In genomic region chr13:48214519-48215121, GRCh38 we compare ENCODE assay signal across 25 cellular contexts. TPM values are rescaled to one million over a fixed set of nuclear protein-coding genes. Genes with fewer than 3 reads are reported as not detected.
DNase-seq lines count a peak whose midpoint lies in the region; ATAC-seq, FAIRE-seq and TF ChIP-seq lines count a peak whose summit lies in the region.
"Had no signal": no experiment of that assay in that cellular context is flagged by ENCODE, and none has a peak within 500 bp of the region (broad histone marks: within the 10 kb centered on the region; RNA-seq: fewer than 3 reads in every experiment).

No MANE protein-coding gene starts in this region.

- no peaks in the 10 kb centered on the region for H3K9me3 ChIP-seq in sigmoid colon
- H3K9me3 ChIP-seq: gastrocnemius medialis, HAP-1, SK-N-SH, vagina had no signal

- H3K4me3 Mint-ChIP-seq in activated naive CD8-positive, alpha-beta T cell treated with anti-CD3 and anti-CD28 coated beads, Interleukin-2, amount 10 ng/mL, durations not matched to agents 7 days and 5 days: no peak overlapping the region
- no peak overlapping the region for H3K4me3 Mint-ChIP-seq in activated naive CD8-positive, alpha-beta T cell treated with anti-CD3 and anti-CD28 coated beads for 36 hours
- peak overlapping the region in 1 of 2 donors; percentile 31 for H3K4me3 Mint-ChIP-seq in effector memory CD8-positive, alpha-beta T cell
- H3K4me3 Mint-ChIP-seq in stimulated activated naive CD8-positive, alpha-beta T cell treated with anti-CD3 and anti-CD28 coated beads, Interleukin-15, amount 100 ng/mL, for 72 hours: no peak overlapping the region
- H3K4me3 Mint-ChIP-seq: activated CD4-positive, alpha-beta T cell treated with anti-CD3 and anti-CD28 coated beads, Interleukin-2, amount 10 ng/mL, durations not matched to agents 24 days and 14 days; activated T-cell treated with anti-CD3 and anti-CD28 coated beads, Interleukin-2, amount 50 U/mL, for 24 hours; neural crest cell had no signal

- H3K36me3 ChIP-seq in sigmoid colon: no peaks in the 10 kb centered on the region
- H3K36me3 ChIP-seq: gastrocnemius medialis, HAP-1, vagina had no signal

- H3K9me3 Mint-ChIP-seq in activated naive CD8-positive, alpha-beta T cell treated with anti-CD3 and anti-CD28 coated beads, Interleukin-2, amount 10 ng/mL, durations not matched to agents 7 days and 5 days: peaks cover 10% of the 10 kb centered on the region
- H3K9me3 Mint-ChIP-seq in activated naive CD8-positive, alpha-beta T cell treated with anti-CD3 and anti-CD28 coated beads for 36 hours: peaks cover 6% of the 10 kb centered on the region
- peaks cover 0 to 6% of the 10 kb centered on the region in 2 donors for H3K9me3 Mint-ChIP-seq in effector memory CD8-positive, alpha-beta T cell
- peaks cover 8 to 16% of the 10 kb centered on the region in 2 donors for H3K9me3 Mint-ChIP-seq in stimulated activated naive CD8-positive, alpha-beta T cell treated with anti-CD3 and anti-CD28 coated beads, Interleukin-15, amount 100 ng/mL, for 72 hours

- H3K27ac Mint-ChIP-seq in activated naive CD8-positive, alpha-beta T cell treated with anti-CD3 and anti-CD28 coated beads, Interleukin-2, amount 10 ng/mL, durations not matched to agents 7 days and 5 days: no peak overlapping the region
- H3K27ac Mint-ChIP-seq in activated naive CD8-positive, alpha-beta T cell treated with anti-CD3 and anti-CD28 coated beads for 36 hours: no peak overlapping the region
- H3K27ac Mint-ChIP-seq in effector memory CD8-positive, alpha-beta T cell: no peak overlapping the region
- H3K27ac Mint-ChIP-seq in stimulated activated naive CD8-positive, alpha-beta T cell treated with anti-CD3 and anti-CD28 coated beads, Interleukin-15, amount 100 ng/mL, for 72 hours: no peak overlapping the region
- H3K27ac Mint-ChIP-seq: activated CD4-positive, alpha-beta T cell treated with anti-CD3 and anti-CD28 coated beads, Interleukin-2, amount 10 ng/mL, durations not matched to agents 24 days and 14 days; activated T-cell treated with anti-CD3 and anti-CD28 coated beads, Interleukin-2, amount 50 U/mL, for 24 hours; progenitor cell of endocrine pancreas had no signal

- intact Hi-C loops in sigmoid colon (cut with DNase I): no loop called here

- ATAC-seq in activated naive CD8-positive, alpha-beta T cell treated with anti-CD3 and anti-CD28 coated beads, Interleukin-2, amount 10 ng/mL, durations not matched to agents 7 days and 5 days (ENCODE audit: low read depth): peak; percentile 77
- peak; percentile 86 for ATAC-seq in effector memory CD8-positive, alpha-beta T cell (replicated peaks)
- ATAC-seq in stimulated activated naive CD8-positive, alpha-beta T cell treated with anti-CD3 and anti-CD28 coated beads, Interleukin-15, amount 100 ng/mL, for 72 hours: peak; percentile 67
- ATAC-seq in HG02588 (IDR thresholded peaks at IDR 0.05; ENCODE audit: unreplicated experiment): no peak
- ATAC-seq: gastrocnemius medialis, HepG2, left lobe of liver, Panc1 had no signal

- H3K27me3 ChIP-seq in sigmoid colon: no peaks in the 10 kb centered on the region
- H3K27me3 ChIP-seq: gastrocnemius medialis, vagina had no signal

- no peak overlapping the region for H3K27ac ChIP-seq in sigmoid colon
- H3K27ac ChIP-seq: gastrocnemius medialis, vagina had no signal

- H3K4me1 Mint-ChIP-seq in activated naive CD8-positive, alpha-beta T cell treated with anti-CD3 and anti-CD28 coated beads, Interleukin-2, amount 10 ng/mL, durations not matched to agents 7 days and 5 days: peaks cover 9% of the 10 kb centered on the region
- peaks cover 24% of the 10 kb centered on the region for H3K4me1 Mint-ChIP-seq in activated naive CD8-positive, alpha-beta T cell treated with anti-CD3 and anti-CD28 coated beads for 36 hours
- H3K4me1 Mint-ChIP-seq in effector memory CD8-positive, alpha-beta T cell (ENCODE audit: low read depth in 2 of 2): peaks cover 17 to 20% of the 10 kb centered on the region in 2 donors
- peaks cover 38% of the 10 kb centered on the region for H3K4me1 Mint-ChIP-seq in stimulated activated naive CD8-positive, alpha-beta T cell treated with anti-CD3 and anti-CD28 coated beads, Interleukin-15, amount 100 ng/mL, for 72 hours
- H3K4me1 Mint-ChIP-seq: neural crest cell had no signal

- TF ChIP-seq POLR2A in sigmoid colon (IDR thresholded peaks at IDR 0.05): no peak

- TF ChIP-seq EP300 in sigmoid colon (IDR thresholded peaks at IDR 0.05): no peak

- peaks cover 0 to 2% (median 0%) of the 10 kb centered on the region in 4 donors for H3K4me1 ChIP-seq in sigmoid colon
- H3K4me1 ChIP-seq: gastrocnemius medialis, HAP-1, vagina had no signal

- 77 to 83% methylated on average over 1 of the region's 1 CpG for WGBS in sigmoid colon, 2 donors

- no peaks in the 10 kb centered on the region for H3K27me3 Mint-ChIP-seq in activated naive CD8-positive, alpha-beta T cell treated with anti-CD3 and anti-CD28 coated beads, Interleukin-2, amount 10 ng/mL, durations not matched to agents 7 days and 5 days
- no peaks in the 10 kb centered on the region for H3K27me3 Mint-ChIP-seq in activated naive CD8-positive, alpha-beta T cell treated with anti-CD3 and anti-CD28 coated beads for 36 hours
- no peaks in the 10 kb centered on the region for H3K27me3 Mint-ChIP-seq in effector memory CD8-positive, alpha-beta T cell
- no peaks in the 10 kb centered on the region for H3K27me3 Mint-ChIP-seq in stimulated activated naive CD8-positive, alpha-beta T cell treated with anti-CD3 and anti-CD28 coated beads, Interleukin-15, amount 100 ng/mL, for 72 hours
- H3K27me3 Mint-ChIP-seq: activated T-cell treated with anti-CD3 and anti-CD28 coated beads, Interleukin-2, amount 50 U/mL, for 24 hours; progenitor cell of endocrine pancreas had no signal

- peaks cover 12% of the 10 kb centered on the region for H3K36me3 Mint-ChIP-seq in activated naive CD8-positive, alpha-beta T cell treated with anti-CD3 and anti-CD28 coated beads, Interleukin-2, amount 10 ng/mL, durations not matched to agents 7 days and 5 days
- peaks cover 9% of the 10 kb centered on the region for H3K36me3 Mint-ChIP-seq in activated naive CD8-positive, alpha-beta T cell treated with anti-CD3 and anti-CD28 coated beads for 36 hours
- peaks cover 9% of the 10 kb centered on the region for H3K36me3 Mint-ChIP-seq in effector memory CD8-positive, alpha-beta T cell (ENCODE audit: insufficient read depth)

- no peak for DNase-seq in activated naive CD8-positive, alpha-beta T cell treated with anti-CD3 and anti-CD28 coated beads, Interleukin-2, amount 10 ng/mL, durations not matched to agents 7 days and 5 days
- DNase-seq in activated naive CD8-positive, alpha-beta T cell treated with anti-CD3 and anti-CD28 coated beads for 36 hours: no peak
- DNase-seq in RCC 7860 (ENCODE audit: low spot score) (peak; percentile 74), NCI-H2171 treated with DMSO at 0.1 percent for 48 hours (lab: John Stamatoyannopoulos, UW) (no peak), sigmoid colon (no peak)
- peak in 2 of 3 experiments; percentile 21 to 30 for DNase-seq in effector memory CD8-positive, alpha-beta T cell
- DNase-seq in stimulated activated naive CD8-positive, alpha-beta T cell treated with anti-CD3 and anti-CD28 coated beads, Interleukin-15, amount 100 ng/mL, for 72 hours: peak in 1 of 2 donors; percentile 35
- DNase-seq: activated CD4-positive, alpha-beta T cell treated with anti-CD3 and anti-CD28 coated beads, Interleukin-2, amount 10 ng/mL, durations not matched to agents 24 days and 14 days; activated T-cell treated with anti-CD3 and anti-CD28 coated beads, Interleukin-2, amount 50 U/mL, for 24 hours; dermis blood vessel endothelial cell; DMS53; gastrocnemius medialis; midbrain; NCI-H1694 treated with DMSO at 0.1 percent for 48 hours; NCI-H345; SK-N-SH had no signal

- TF ChIP-seq CTCF in sigmoid colon (IDR thresholded peaks at IDR 0.05): no peak

- no peak overlapping the region for H3K4me3 ChIP-seq in sigmoid colon
- H3K4me3 ChIP-seq: gastrocnemius medialis, HAP-1, vagina had no signal

- peak; percentile 90 for FAIRE-seq in RCC 7860 (lab: Jason Lieb, UNC)
- FAIRE-seq: HepG2, small intestine had no signal

- POLR2A ChIA-PET in activated naive CD8-positive, alpha-beta T cell treated with anti-CD3 and anti-CD28 coated beads, Interleukin-2, amount 10 ng/mL, durations not matched to agents 7 days and 5 days (lab: Charles Lee): no interaction called here

RNA-seq across cellular contexts. Expression of gene ITM2B, which starts 18.4 kb away (rescaled TPM):
- total RNA-seq in activated naive CD8-positive, alpha-beta T cell treated with anti-CD3 and anti-CD28 coated beads, Interleukin-2, amount 10 ng/mL, durations not matched to agents 7 days and 5 days: 100 to 1,000 TPM; 385 to 429 TPM
- total RNA-seq in activated naive CD8-positive, alpha-beta T cell treated with anti-CD3 and anti-CD28 coated beads for 36 hours: 10 to 100 TPM; 90.7 to 95.9 TPM
- 100 to 1,000 TPM; 266 to 478 (median 371) TPM for total RNA-seq in sigmoid colon
- polyA plus RNA-seq in sigmoid colon: 100 to 1,000 TPM; 147 to 285 (median 154) TPM

Comparison
In these comparisons a context has a peak if more than half of its experiments do, and no peak if none do; other contexts are left out.
1. DNase-seq: peak in RCC 7860 (single experiment) and effector memory CD8-positive, alpha-beta T cell (2 of 3); none in activated naive CD8-positive, alpha-beta T cell treated with anti-CD3 and anti-CD28 coated beads, Interleukin-2, amount 10 ng/mL, durations not matched to agents 7 days and 5 days (single experiment), activated naive CD8-positive, alpha-beta T cell treated with anti-CD3 and anti-CD28 coated beads for 36 hours (single experiment), NCI-H2171 treated with DMSO at 0.1 percent for 48 hours (single experiment) and sigmoid colon (single experiment).